Comparison of ENCODE assay signal across 1 cellular context in the genomic region with DNA sequence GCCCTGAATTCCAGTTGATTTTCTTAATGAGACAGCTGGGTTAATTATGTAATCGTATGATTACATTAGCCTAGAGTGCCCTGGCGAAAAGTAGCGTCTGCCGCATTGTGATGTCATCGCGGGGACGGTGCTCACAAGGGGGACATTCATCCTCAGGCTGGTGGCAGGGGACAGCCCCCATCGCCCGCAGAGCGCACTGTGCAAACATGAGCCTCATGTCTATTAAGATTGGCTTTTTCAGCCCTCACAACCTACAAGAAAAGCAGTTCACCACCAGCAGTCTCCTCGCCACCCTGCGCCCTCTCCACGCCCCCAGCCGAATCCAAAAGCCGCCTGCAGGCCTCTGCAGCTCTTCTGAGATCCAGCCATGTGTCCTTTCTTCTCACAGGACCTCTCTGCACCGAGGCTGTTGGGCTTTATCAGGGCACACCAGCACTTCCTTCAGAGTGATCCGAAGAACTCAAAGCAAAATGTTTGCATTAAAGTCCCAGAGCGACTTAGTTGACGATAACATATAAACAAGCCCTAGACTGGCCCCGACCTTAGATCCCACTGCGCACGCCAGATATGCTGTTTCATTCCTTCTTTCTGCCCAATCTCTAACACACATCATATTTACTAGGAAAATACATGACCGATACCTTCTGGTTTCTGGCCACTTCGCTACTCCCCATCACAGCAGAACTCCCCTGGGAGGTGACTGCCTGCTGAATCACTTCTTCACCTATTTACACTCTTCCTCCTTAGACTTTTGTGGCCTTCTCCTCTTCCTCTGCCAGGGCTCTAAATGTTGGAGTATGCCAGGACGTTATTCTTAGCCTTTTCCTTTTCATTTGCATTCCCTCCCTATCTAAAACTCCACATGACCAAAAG.
TF ChIP-seq lines count a peak whose summit lies in the region.

No MANE protein-coding gene starts in this region.

TF ChIP-seq in K562, 482 proteins besides CTCF, POLR2A, EP300 and RAD21 (continued from another document and continues in another):
- TF ChIP-seq, protein P1, sequence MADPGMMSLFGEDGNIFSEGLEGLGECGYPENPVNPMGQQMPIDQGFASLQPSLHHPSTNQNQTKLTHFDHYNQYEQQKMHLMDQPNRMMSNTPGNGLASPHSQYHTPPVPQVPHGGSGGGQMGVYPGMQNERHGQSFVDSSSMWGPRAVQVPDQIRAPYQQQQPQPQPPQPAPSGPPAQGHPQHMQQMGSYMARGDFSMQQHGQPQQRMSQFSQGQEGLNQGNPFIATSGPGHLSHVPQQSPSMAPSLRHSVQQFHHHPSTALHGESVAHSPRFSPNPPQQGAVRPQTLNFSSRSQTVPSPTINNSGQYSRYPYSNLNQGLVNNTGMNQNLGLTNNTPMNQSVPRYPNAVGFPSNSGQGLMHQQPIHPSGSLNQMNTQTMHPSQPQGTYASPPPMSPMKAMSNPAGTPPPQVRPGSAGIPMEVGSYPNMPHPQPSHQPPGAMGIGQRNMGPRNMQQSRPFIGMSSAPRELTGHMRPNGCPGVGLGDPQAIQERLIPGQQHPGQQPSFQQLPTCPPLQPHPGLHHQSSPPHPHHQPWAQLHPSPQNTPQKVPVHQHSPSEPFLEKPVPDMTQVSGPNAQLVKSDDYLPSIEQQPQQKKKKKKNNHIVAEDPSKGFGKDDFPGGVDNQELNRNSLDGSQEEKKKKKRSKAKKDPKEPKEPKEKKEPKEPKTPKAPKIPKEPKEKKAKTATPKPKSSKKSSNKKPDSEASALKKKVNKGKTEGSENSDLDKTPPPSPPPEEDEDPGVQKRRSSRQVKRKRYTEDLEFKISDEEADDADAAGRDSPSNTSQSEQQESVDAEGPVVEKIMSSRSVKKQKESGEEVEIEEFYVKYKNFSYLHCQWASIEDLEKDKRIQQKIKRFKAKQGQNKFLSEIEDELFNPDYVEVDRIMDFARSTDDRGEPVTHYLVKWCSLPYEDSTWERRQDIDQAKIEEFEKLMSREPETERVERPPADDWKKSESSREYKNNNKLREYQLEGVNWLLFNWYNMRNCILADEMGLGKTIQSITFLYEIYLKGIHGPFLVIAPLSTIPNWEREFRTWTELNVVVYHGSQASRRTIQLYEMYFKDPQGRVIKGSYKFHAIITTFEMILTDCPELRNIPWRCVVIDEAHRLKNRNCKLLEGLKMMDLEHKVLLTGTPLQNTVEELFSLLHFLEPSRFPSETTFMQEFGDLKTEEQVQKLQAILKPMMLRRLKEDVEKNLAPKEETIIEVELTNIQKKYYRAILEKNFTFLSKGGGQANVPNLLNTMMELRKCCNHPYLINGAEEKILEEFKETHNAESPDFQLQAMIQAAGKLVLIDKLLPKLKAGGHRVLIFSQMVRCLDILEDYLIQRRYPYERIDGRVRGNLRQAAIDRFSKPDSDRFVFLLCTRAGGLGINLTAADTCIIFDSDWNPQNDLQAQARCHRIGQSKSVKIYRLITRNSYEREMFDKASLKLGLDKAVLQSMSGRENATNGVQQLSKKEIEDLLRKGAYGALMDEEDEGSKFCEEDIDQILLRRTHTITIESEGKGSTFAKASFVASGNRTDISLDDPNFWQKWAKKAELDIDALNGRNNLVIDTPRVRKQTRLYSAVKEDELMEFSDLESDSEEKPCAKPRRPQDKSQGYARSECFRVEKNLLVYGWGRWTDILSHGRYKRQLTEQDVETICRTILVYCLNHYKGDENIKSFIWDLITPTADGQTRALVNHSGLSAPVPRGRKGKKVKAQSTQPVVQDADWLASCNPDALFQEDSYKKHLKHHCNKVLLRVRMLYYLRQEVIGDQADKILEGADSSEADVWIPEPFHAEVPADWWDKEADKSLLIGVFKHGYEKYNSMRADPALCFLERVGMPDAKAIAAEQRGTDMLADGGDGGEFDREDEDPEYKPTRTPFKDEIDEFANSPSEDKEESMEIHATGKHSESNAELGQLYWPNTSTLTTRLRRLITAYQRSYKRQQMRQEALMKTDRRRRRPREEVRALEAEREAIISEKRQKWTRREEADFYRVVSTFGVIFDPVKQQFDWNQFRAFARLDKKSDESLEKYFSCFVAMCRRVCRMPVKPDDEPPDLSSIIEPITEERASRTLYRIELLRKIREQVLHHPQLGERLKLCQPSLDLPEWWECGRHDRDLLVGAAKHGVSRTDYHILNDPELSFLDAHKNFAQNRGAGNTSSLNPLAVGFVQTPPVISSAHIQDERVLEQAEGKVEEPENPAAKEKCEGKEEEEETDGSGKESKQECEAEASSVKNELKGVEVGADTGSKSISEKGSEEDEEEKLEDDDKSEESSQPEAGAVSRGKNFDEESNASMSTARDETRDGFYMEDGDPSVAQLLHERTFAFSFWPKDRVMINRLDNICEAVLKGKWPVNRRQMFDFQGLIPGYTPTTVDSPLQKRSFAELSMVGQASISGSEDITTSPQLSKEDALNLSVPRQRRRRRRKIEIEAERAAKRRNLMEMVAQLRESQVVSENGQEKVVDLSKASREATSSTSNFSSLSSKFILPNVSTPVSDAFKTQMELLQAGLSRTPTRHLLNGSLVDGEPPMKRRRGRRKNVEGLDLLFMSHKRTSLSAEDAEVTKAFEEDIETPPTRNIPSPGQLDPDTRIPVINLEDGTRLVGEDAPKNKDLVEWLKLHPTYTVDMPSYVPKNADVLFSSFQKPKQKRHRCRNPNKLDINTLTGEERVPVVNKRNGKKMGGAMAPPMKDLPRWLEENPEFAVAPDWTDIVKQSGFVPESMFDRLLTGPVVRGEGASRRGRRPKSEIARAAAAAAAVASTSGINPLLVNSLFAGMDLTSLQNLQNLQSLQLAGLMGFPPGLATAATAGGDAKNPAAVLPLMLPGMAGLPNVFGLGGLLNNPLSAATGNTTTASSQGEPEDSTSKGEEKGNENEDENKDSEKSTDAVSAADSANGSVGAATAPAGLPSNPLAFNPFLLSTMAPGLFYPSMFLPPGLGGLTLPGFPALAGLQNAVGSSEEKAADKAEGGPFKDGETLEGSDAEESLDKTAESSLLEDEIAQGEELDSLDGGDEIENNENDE (IDR thresholded peaks at IDR 0.05; ENCODE audit: low read depth, low read length) = no peak
- TF ChIP-seq, protein P2, sequence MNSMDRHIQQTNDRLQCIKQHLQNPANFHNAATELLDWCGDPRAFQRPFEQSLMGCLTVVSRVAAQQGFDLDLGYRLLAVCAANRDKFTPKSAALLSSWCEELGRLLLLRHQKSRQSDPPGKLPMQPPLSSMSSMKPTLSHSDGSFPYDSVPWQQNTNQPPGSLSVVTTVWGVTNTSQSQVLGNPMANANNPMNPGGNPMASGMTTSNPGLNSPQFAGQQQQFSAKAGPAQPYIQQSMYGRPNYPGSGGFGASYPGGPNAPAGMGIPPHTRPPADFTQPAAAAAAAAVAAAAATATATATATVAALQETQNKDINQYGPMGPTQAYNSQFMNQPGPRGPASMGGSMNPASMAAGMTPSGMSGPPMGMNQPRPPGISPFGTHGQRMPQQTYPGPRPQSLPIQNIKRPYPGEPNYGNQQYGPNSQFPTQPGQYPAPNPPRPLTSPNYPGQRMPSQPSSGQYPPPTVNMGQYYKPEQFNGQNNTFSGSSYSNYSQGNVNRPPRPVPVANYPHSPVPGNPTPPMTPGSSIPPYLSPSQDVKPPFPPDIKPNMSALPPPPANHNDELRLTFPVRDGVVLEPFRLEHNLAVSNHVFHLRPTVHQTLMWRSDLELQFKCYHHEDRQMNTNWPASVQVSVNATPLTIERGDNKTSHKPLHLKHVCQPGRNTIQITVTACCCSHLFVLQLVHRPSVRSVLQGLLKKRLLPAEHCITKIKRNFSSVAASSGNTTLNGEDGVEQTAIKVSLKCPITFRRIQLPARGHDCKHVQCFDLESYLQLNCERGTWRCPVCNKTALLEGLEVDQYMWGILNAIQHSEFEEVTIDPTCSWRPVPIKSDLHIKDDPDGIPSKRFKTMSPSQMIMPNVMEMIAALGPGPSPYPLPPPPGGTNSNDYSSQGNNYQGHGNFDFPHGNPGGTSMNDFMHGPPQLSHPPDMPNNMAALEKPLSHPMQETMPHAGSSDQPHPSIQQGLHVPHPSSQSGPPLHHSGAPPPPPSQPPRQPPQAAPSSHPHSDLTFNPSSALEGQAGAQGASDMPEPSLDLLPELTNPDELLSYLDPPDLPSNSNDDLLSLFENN (IDR thresholded peaks at IDR 0.05; ENCODE audit: low read depth in 2 of 2, low read length in 2 of 2) = peak in 1 of 2 experiments; percentile 88; a peak in 1 of 4 replicates
- TF ChIP-seq PRPF4 (IDR thresholded peaks at IDR 0.05; ENCODE audit: insufficient read depth, low read depth, low read length, poor library complexity, severe bottlenecking) (no peak), SNIP1 (IDR thresholded peaks at IDR 0.05; ENCODE audit: low read depth) (no peak), PHTF2 (CRISPR knock-in tag; IDR thresholded peaks at IDR 0.05) (no peak), THRAP3 (IDR thresholded peaks at IDR 0.05; ENCODE audit: borderline replicate concordance) (no peak; the same call in 1 of the 2 replicates), ZNF217 (CRISPR knock-in tag; IDR thresholded peaks at IDR 0.05) (no peak), NR2C2 (CRISPR knock-in tag; IDR thresholded peaks at IDR 0.05) (no peak), NR2C2 (tag; IDR thresholded peaks at IDR 0.05) (peak; percentile 26; the same call in 1 of the 2 replicates), RBM17 (IDR thresholded peaks at IDR 0.05; ENCODE audit: borderline replicate concordance, low read depth, low read length) (no peak), ZNF778 (CRISPR knock-in tag; IDR thresholded peaks at IDR 0.05) (no peak), EP400 (IDR thresholded peaks at IDR 0.05) (peak; percentile 87), PURB (CRISPR knock-in tag; IDR thresholded peaks at IDR 0.05; ENCODE audit: low read depth) (no peak), MCM5 (IDR thresholded peaks at IDR 0.05; ENCODE audit: low read depth) (no peak), ZNF324 (CRISPR knock-in tag; IDR thresholded peaks at IDR 0.05) (no peak), HDAC1 (IDR thresholded peaks at IDR 0.05) (peak in 1 of 2 experiments; percentile 93; a peak in 3 of 4 replicates), HMG20B (CRISPR knock-in tag; IDR thresholded peaks at IDR 0.05) (no peak)
- TF ChIP-seq, protein P3, sequence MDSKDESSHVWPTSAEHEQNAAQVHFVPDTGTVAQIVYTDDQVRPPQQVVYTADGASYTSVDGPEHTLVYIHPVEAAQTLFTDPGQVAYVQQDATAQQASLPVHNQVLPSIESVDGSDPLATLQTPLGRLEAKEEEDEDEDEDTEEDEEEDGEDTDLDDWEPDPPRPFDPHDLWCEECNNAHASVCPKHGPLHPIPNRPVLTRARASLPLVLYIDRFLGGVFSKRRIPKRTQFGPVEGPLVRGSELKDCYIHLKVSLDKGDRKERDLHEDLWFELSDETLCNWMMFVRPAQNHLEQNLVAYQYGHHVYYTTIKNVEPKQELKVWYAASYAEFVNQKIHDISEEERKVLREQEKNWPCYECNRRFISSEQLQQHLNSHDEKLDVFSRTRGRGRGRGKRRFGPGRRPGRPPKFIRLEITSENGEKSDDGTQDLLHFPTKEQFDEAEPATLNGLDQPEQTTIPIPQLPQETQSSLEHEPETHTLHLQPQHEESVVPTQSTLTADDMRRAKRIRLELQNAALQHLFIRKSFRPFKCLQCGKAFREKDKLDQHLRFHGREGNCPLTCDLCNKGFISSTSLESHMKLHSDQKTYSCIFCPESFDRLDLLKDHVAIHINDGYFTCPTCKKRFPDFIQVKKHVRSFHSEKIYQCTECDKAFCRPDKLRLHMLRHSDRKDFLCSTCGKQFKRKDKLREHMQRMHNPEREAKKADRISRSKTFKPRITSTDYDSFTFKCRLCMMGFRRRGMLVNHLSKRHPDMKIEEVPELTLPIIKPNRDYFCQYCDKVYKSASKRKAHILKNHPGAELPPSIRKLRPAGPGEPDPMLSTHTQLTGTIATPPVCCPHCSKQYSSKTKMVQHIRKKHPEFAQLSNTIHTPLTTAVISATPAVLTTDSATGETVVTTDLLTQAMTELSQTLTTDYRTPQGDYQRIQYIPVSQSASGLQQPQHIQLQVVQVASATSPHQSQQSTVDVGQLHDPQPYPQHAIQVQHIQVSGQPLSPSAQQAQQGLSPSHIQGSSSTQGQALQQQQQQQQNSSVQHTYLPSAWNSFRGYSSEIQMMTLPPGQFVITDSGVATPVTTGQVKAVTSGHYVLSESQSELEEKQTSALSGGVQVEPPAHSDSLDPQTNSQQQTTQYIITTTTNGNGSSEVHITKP (IDR thresholded peaks at IDR 0.05; ENCODE audit: partially characterized antibody) = peak; percentile 40
- TF ChIP-seq, protein P4, sequence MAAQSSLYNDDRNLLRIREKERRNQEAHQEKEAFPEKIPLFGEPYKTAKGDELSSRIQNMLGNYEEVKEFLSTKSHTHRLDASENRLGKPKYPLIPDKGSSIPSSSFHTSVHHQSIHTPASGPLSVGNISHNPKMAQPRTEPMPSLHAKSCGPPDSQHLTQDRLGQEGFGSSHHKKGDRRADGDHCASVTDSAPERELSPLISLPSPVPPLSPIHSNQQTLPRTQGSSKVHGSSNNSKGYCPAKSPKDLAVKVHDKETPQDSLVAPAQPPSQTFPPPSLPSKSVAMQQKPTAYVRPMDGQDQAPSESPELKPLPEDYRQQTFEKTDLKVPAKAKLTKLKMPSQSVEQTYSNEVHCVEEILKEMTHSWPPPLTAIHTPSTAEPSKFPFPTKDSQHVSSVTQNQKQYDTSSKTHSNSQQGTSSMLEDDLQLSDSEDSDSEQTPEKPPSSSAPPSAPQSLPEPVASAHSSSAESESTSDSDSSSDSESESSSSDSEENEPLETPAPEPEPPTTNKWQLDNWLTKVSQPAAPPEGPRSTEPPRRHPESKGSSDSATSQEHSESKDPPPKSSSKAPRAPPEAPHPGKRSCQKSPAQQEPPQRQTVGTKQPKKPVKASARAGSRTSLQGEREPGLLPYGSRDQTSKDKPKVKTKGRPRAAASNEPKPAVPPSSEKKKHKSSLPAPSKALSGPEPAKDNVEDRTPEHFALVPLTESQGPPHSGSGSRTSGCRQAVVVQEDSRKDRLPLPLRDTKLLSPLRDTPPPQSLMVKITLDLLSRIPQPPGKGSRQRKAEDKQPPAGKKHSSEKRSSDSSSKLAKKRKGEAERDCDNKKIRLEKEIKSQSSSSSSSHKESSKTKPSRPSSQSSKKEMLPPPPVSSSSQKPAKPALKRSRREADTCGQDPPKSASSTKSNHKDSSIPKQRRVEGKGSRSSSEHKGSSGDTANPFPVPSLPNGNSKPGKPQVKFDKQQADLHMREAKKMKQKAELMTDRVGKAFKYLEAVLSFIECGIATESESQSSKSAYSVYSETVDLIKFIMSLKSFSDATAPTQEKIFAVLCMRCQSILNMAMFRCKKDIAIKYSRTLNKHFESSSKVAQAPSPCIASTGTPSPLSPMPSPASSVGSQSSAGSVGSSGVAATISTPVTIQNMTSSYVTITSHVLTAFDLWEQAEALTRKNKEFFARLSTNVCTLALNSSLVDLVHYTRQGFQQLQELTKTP (IDR thresholded peaks at IDR 0.05; ENCODE audit: low read depth in 1 of 2, partially characterized antibody in 2 of 2) = peak in 1 of 2 experiments; percentile 75
- TF ChIP-seq, protein P5, sequence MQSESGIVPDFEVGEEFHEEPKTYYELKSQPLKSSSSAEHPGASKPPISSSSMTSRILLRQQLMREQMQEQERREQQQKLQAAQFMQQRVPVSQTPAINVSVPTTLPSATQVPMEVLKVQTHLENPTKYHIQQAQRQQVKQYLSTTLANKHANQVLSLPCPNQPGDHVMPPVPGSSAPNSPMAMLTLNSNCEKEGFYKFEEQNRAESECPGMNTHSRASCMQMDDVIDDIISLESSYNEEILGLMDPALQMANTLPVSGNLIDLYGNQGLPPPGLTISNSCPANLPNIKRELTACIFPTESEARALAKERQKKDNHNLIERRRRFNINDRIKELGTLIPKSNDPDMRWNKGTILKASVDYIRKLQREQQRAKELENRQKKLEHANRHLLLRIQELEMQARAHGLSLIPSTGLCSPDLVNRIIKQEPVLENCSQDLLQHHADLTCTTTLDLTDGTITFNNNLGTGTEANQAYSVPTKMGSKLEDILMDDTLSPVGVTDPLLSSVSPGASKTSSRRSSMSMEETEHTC (IDR thresholded peaks at IDR 0.05) = no peak; the same call in 1 of the 2 replicates
- TF ChIP-seq, protein P6, sequence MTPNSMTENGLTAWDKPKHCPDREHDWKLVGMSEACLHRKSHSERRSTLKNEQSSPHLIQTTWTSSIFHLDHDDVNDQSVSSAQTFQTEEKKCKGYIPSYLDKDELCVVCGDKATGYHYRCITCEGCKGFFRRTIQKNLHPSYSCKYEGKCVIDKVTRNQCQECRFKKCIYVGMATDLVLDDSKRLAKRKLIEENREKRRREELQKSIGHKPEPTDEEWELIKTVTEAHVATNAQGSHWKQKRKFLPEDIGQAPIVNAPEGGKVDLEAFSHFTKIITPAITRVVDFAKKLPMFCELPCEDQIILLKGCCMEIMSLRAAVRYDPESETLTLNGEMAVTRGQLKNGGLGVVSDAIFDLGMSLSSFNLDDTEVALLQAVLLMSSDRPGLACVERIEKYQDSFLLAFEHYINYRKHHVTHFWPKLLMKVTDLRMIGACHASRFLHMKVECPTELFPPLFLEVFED (CRISPR knock-in tag; conservative IDR thresholded peaks at IDR 0.05) = no peak
